ENCODE assay signal across 8 cellular contexts in genomic region chr10:33337335-33337854, GRCh38. TPM values are rescaled to one million over a fixed set of nuclear protein-coding genes. Genes with fewer than 3 reads are reported as not detected.
DNase-seq lines count a peak whose midpoint lies in the region; ATAC-seq, FAIRE-seq and TF ChIP-seq lines count a peak whose summit lies in the region.

No MANE protein-coding gene starts in this region.

- H3K9ac ChIP-seq in NT2/D1 (ENCODE audit: insufficient read length, low read depth) = peak overlapping the region; percentile 63

- H3K27me3 Mint-ChIP-seq in nephron progenitor cell (ENCODE audit: low read depth, poor library complexity) = no peaks in the 10 kb centered on the region

- peak overlapping the region; percentile 95 for H3K27ac Mint-ChIP-seq in nephron progenitor cell

- no peak for ATAC-seq in GM21390 (IDR thresholded peaks at IDR 0.05; ENCODE audit: unreplicated experiment)

- peak overlapping the region; percentile 96 for H3K4me3 Mint-ChIP-seq in nephron progenitor cell

- H3K9me3 ChIP-seq in BE2C = no peaks in the 10 kb centered on the region
- no peaks in the 10 kb centered on the region for H3K9me3 ChIP-seq in NT2/D1 (ENCODE audit: insufficient read depth, low read length)
- H3K9me3 ChIP-seq in esophagus (ENCODE audit: control insufficient read depth in 2 of 2, insufficient read depth in 1 of 2, low read depth in 1 of 2, low read length in 1 of 2) = no peaks in the 10 kb centered on the region

- TF ChIP-seq CTCF in BE2C (IDR thresholded peaks at IDR 0.05; ENCODE audit: low read depth, low read length) = peak; percentile 12; the same call in 1 of the 2 replicates
- no peak for TF ChIP-seq CTCF in nephron progenitor cell (IDR thresholded peaks at IDR 0.05)

- peak; percentile 30 for DNase-seq in BE2C
- no peak for DNase-seq in NT2/D1 (ENCODE audit: low read depth, low spot score)
- DNase-seq in nephron progenitor cell = peak; percentile 17
- DNase-seq in H54 (ENCODE audit: insufficient read length, low spot score) = no peak
- no peak for DNase-seq in NK-92 treated with Interleukin-12 subunit alpha and Interleukin-12 subunit beta, amount 100 ng/mL, for 24 hours (lab: John Stamatoyannopoulos, UW)
- DNase-seq in activated naive CD4-positive, alpha-beta T cell treated with anti-CD3 and anti-CD28 coated beads, Interleukin-2, amount 50 U/mL, for 16 hours = no peak

- H3K4me1 ChIP-seq in BE2C (no peaks in the 10 kb centered on the region), NT2/D1 (ENCODE audit: insufficient read depth, insufficient read length) (no peaks in the 10 kb centered on the region), esophagus (ENCODE audit: control insufficient read depth in 2 of 2, insufficient read depth in 2 of 2, low read length in 1 of 2) (peaks cover 2 to 7% of the 10 kb centered on the region in 2 donors)

- no peaks in the 10 kb centered on the region for H3K9me3 Mint-ChIP-seq in nephron progenitor cell

- no peaks in the 10 kb centered on the region for H3K36me3 ChIP-seq in BE2C
- H3K36me3 ChIP-seq in NT2/D1 (ENCODE audit: insufficient read depth, insufficient read length, low read length) = no peaks in the 10 kb centered on the region
- no peaks in the 10 kb centered on the region for H3K36me3 ChIP-seq in esophagus (ENCODE audit: control insufficient read depth in 2 of 2, insufficient read depth in 2 of 2, low read length in 1 of 2)

- peaks cover 46% of the 10 kb centered on the region for H3K4me1 Mint-ChIP-seq in nephron progenitor cell

- H3K27me3 ChIP-seq in BE2C (no peaks in the 10 kb centered on the region), NT2/D1 (ENCODE audit: insufficient read depth, insufficient read length) (peaks cover 55% of the 10 kb centered on the region), esophagus (ENCODE audit: control insufficient read depth in 1 of 2, insufficient read depth in 2 of 2, low read length in 2 of 2) (no peaks in the 10 kb centered on the region)

- peak overlapping the region; percentile 90 for H3K4me3 ChIP-seq in BE2C (ENCODE audit: low read depth, low read length)
- H3K4me3 ChIP-seq in NT2/D1 (ENCODE audit: insufficient read length, low read depth) = peak overlapping the region; percentile 51
- H3K4me3 ChIP-seq in esophagus (ENCODE audit: low read depth in 1 of 2, low read length in 2 of 2) = peak overlapping the region in 1 of 2 donors; percentile 94

- WGBS in esophagus, 2 donors = 37 to 38% methylated on average over 8 of the region's 8 CpGs

- peak overlapping the region; percentile 81 to 85 for H3K27ac ChIP-seq in esophagus (ENCODE audit: low read depth in 2 of 2, low read length in 1 of 2)

- peaks cover 21% of the 10 kb centered on the region for H3K36me3 Mint-ChIP-seq in nephron progenitor cell (ENCODE audit: low read depth)

- no peak for FAIRE-seq in H54 (lab: Jason Lieb, UNC)

- no peak for TF ChIP-seq POLR2A in H54 (IDR thresholded peaks at IDR 0.05; ENCODE audit: low read depth, low read length)

RNA-seq across cellular contexts. Expression of gene NRP1, which starts 2.9 kb away (rescaled TPM):
- polyA plus RNA-seq in BE2C (2012; ENCODE audit: insufficient read depth, insufficient read length, low read depth) = 56.6 TPM
- polyA plus RNA-seq in esophagus = 1 to 10 TPM; 2.6 to 4.6 TPM

Comparison
In these comparisons a context has a peak if more than half of its experiments do, and no peak if none do; other contexts are left out.
1. DNase-seq: peak in BE2C (single experiment) and nephron progenitor cell (single experiment); none in NT2/D1 (single experiment), H54 (single experiment), NK-92 treated with Interleukin-12 subunit alpha and Interleukin-12 subunit beta, amount 100 ng/mL, for 24 hours (single experiment) and activated naive CD4-positive, alpha-beta T cell treated with anti-CD3 and anti-CD28 coated beads, Interleukin-2, amount 50 U/mL, for 16 hours (single experiment).